Comparison of ENCODE assay signal across 8 cellular contexts in genomic region chr20:33664085-33664761, GRCh38. TPM values are rescaled to one million over a fixed set of nuclear protein-coding genes. Genes with fewer than 3 reads are reported as not detected.
DNase-seq lines count a peak whose midpoint lies in the region; ATAC-seq and TF ChIP-seq lines count a peak whose summit lies in the region.
"Had no signal": no experiment of that assay in that cellular context is flagged by ENCODE, and none has a peak within 500 bp of the region (broad histone marks: within the 10 kb centered on the region; RNA-seq: fewer than 3 reads in every experiment).

No MANE protein-coding gene starts in this region.

- POLR2A ChIA-PET in HEK293 (lab: Yijun Ruan, JAX) = interaction anchor here (1.0 to 3.2 kb wide), 13 partner anchors 8 to 263 kb away, joined by 3 to 23 read pairs (median 7); partner anchors contain the start of genes CBFA2T2, CDK5RAP1, NECAB3 and PXMP4

- CTCF ChIA-PET in HEK293 (lab: Yijun Ruan, JAX) = interaction anchor here (0.6 to 1.8 kb wide), 5 partner anchors 11 to 368 kb away, joined by 3 to 8 read pairs (median 4); no protein-coding TSS in a partner anchor

- H3K9me3 ChIP-seq in HEK293 (ENCODE audit: control insufficient read depth, insufficient read depth, low read depth, low read length) = no peaks in the 10 kb centered on the region

- H3K36me3 ChIP-seq in HEK293 (ENCODE audit: control insufficient read depth in 2 of 2, insufficient read depth in 1 of 2, low read length in 2 of 2) = peaks cover 0 to 40% of the 10 kb centered on the region in 2 experiments; a peak in 1 of 3 replicates

- H3K4me3 Mint-ChIP-seq in glutamatergic neuron (ENCODE audit: unreplicated experiment) = peak overlapping the region; percentile 85
- H3K4me3 Mint-ChIP-seq in stimulated activated memory B cell treated with anti-CD40 and anti-IgM and Interleukin-4, amounts not matched to agents 10 μg/mL and 1 μg/mL and 100 μg/mL, for 72 hours = peak overlapping the region; percentile 85

- H3K4me1 ChIP-seq in HEK293 (ENCODE audit: control insufficient read depth, insufficient read depth, low read length) = no peaks in the 10 kb centered on the region

- no peak for TF ChIP-seq POLR2A in erythroblast (IDR thresholded peaks at IDR 0.05; ENCODE audit: low read length)

- ATAC-seq in stimulated activated memory B cell treated with anti-CD40 and anti-IgM and Interleukin-4, amounts not matched to agents 10 μg/mL and 1 μg/mL and 100 μg/mL, for 72 hours = no peak

- peak overlapping the region; percentile 58 for H3K4me3 ChIP-seq in HEK293 (ENCODE audit: low read depth, low read length)

- H3K27ac ChIP-seq in HEK293 (ENCODE audit: extremely low read depth, low read depth, low read length) (peak overlapping the region; percentile 62; the same call in 1 of the 2 replicates), VCaP (peak overlapping the region; percentile 98)

- peak overlapping the region; percentile 77 for H3K27ac Mint-ChIP-seq in glutamatergic neuron (ENCODE audit: unreplicated experiment)
- H3K27ac Mint-ChIP-seq in stimulated activated memory B cell treated with anti-CD40 and anti-IgM and Interleukin-4, amounts not matched to agents 10 μg/mL and 1 μg/mL and 100 μg/mL, for 72 hours = peak overlapping the region; percentile 71

- peaks cover 20% of the 10 kb centered on the region for H3K9me3 Mint-ChIP-seq in glutamatergic neuron (ENCODE audit: unreplicated experiment)
- no peaks in the 10 kb centered on the region for H3K9me3 Mint-ChIP-seq in stimulated activated memory B cell treated with anti-CD40 and anti-IgM and Interleukin-4, amounts not matched to agents 10 μg/mL and 1 μg/mL and 100 μg/mL, for 72 hours

- H3K27me3 Mint-ChIP-seq in glutamatergic neuron (ENCODE audit: unreplicated experiment) = peaks cover 7% of the 10 kb centered on the region
- H3K27me3 Mint-ChIP-seq in stimulated activated memory B cell treated with anti-CD40 and anti-IgM and Interleukin-4, amounts not matched to agents 10 μg/mL and 1 μg/mL and 100 μg/mL, for 72 hours = no peaks in the 10 kb centered on the region

- TF ChIP-seq CTCF in HEK293 (tag by site-specific recombination; IDR thresholded peaks at IDR 0.05) (no peak), VCaP (conservative IDR thresholded peaks at IDR 0.05) (no peak), glutamatergic neuron (IDR thresholded peaks at IDR 0.05; ENCODE audit: partially characterized antibody, unreplicated experiment) (no peak)

- H3K36me3 Mint-ChIP-seq in glutamatergic neuron (ENCODE audit: unreplicated experiment) = no peaks in the 10 kb centered on the region
- peaks cover 1% of the 10 kb centered on the region for H3K36me3 Mint-ChIP-seq in stimulated activated memory B cell treated with anti-CD40 and anti-IgM and Interleukin-4, amounts not matched to agents 10 μg/mL and 1 μg/mL and 100 μg/mL, for 72 hours

- DNase-seq in glutamatergic neuron = no peak
- no peak for DNase-seq in DMS114 treated with DMSO at 0.1 percent for 48 hours (lab: John Stamatoyannopoulos, UW; ENCODE audit: unreplicated experiment)
- no peak for DNase-seq in erythroblast (lab: John Stamatoyannopoulos, UW)
- no peak for DNase-seq in NCI-H1436 (lab: John Stamatoyannopoulos, UW)

- H3K4me1 Mint-ChIP-seq in glutamatergic neuron (ENCODE audit: low read depth, unreplicated experiment) = peaks cover 22% of the 10 kb centered on the region
- H3K4me1 Mint-ChIP-seq in stimulated activated memory B cell treated with anti-CD40 and anti-IgM and Interleukin-4, amounts not matched to agents 10 μg/mL and 1 μg/mL and 100 μg/mL, for 72 hours = peaks cover 42% of the 10 kb centered on the region

TF ChIP-seq in HEK293, 187 proteins besides CTCF, POLR2A, EP300 and RAD21 (continues in another document):
- TF ChIP-seq ZNF558 (tag by site-specific recombination; IDR thresholded peaks at IDR 0.05) (no peak), MZF1 (tag by site-specific recombination; IDR thresholded peaks at IDR 0.05; ENCODE audit: borderline replicate concordance) (no peak), ZNF549 (tag by site-specific recombination; IDR thresholded peaks at IDR 0.05) (no peak), SP3 (tag by site-specific recombination; IDR thresholded peaks at IDR 0.05) (no peak), TCF7L2 (IDR thresholded peaks at IDR 0.05; ENCODE audit: borderline replicate concordance, low read depth, low read length) (no peak), ZBTB7A (tag by site-specific recombination; IDR thresholded peaks at IDR 0.05; ENCODE audit: low read depth) (0 out of 2 replicates have a peak, but pooled peaks have one; percentile 47), YY1 (tag by site-specific recombination; IDR thresholded peaks at IDR 0.05) (no peak), ZSCAN23 (tag by site-specific recombination; IDR thresholded peaks at IDR 0.05) (no peak), ZNF707 (tag by site-specific recombination; IDR thresholded peaks at IDR 0.05) (no peak), ZNF146 (tag by site-specific recombination; IDR thresholded peaks at IDR 0.05) (no peak), ZNF248 (tag by site-specific recombination; IDR thresholded peaks at IDR 0.05) (no peak), SP7 (tag by site-specific recombination; IDR thresholded peaks at IDR 0.05) (no peak), SCRT1 (tag by site-specific recombination; IDR thresholded peaks at IDR 0.05; ENCODE audit: borderline replicate concordance) (peak; percentile 88; the same call in 1 of the 2 replicates), ZNF600 (tag by site-specific recombination; IDR thresholded peaks at IDR 0.05) (no peak), ZNF785 (tag by site-specific recombination; IDR thresholded peaks at IDR 0.05) (no peak), ZNF677 (tag by site-specific recombination; IDR thresholded peaks at IDR 0.05) (peak; percentile 69), ZSCAN4 (tag by site-specific recombination; IDR thresholded peaks at IDR 0.05) (no peak), ZSCAN5A (tag by site-specific recombination; IDR thresholded peaks at IDR 0.05) (0 out of 2 replicates have a peak, but pooled peaks have one; percentile 3), PRDM1 (tag by site-specific recombination; IDR thresholded peaks at IDR 0.05) (peak; percentile 66), KLF16 (tag by site-specific recombination; IDR thresholded peaks at IDR 0.05) (no peak)
- TF ChIP-seq, protein P1, sequence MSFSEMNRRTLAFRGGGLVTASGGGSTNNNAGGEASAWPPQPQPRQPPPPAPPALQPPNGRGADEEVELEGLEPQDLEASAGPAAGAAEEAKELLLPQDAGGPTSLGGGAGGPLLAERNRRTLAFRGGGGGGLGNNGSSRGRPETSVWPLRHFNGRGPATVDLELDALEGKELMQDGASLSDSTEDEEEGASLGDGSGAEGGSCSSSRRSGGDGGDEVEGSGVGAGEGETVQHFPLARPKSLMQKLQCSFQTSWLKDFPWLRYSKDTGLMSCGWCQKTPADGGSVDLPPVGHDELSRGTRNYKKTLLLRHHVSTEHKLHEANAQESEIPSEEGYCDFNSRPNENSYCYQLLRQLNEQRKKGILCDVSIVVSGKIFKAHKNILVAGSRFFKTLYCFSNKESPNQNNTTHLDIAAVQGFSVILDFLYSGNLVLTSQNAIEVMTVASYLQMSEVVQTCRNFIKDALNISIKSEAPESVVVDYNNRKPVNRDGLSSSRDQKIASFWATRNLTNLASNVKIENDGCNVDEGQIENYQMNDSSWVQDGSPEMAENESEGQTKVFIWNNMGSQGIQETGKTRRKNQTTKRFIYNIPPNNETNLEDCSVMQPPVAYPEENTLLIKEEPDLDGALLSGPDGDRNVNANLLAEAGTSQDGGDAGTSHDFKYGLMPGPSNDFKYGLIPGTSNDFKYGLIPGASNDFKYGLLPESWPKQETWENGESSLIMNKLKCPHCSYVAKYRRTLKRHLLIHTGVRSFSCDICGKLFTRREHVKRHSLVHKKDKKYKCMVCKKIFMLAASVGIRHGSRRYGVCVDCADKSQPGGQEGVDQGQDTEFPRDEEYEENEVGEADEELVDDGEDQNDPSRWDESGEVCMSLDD (tag by site-specific recombination; IDR thresholded peaks at IDR 0.05) = no peak
- TF ChIP-seq, protein P2, sequence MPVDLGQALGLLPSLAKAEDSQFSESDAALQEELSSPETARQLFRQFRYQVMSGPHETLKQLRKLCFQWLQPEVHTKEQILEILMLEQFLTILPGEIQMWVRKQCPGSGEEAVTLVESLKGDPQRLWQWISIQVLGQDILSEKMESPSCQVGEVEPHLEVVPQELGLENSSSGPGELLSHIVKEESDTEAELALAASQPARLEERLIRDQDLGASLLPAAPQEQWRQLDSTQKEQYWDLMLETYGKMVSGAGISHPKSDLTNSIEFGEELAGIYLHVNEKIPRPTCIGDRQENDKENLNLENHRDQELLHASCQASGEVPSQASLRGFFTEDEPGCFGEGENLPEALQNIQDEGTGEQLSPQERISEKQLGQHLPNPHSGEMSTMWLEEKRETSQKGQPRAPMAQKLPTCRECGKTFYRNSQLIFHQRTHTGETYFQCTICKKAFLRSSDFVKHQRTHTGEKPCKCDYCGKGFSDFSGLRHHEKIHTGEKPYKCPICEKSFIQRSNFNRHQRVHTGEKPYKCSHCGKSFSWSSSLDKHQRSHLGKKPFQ (tag by site-specific recombination; IDR thresholded peaks at IDR 0.05) = no peak

RNA-seq across cellular contexts. Expression of gene C20orf144, which starts 2.1 kb away (rescaled TPM):
- not detected for total RNA-seq in glutamatergic neuron (ENCODE audit: unreplicated experiment)

RNA-seq across cellular contexts. Expression of gene ACTL10, which starts 2.5 kb away (rescaled TPM):
- total RNA-seq in glutamatergic neuron (ENCODE audit: unreplicated experiment) = 1.0 TPM
- total RNA-seq: RPMI7951 had no signal

RNA-seq across cellular contexts. Expression of gene NECAB3, which starts 10.0 kb away (rescaled TPM):
- total RNA-seq in glutamatergic neuron (ENCODE audit: unreplicated experiment) = 146 TPM

RNA-seq across cellular contexts. Expression of gene E2F1, which starts 22.0 kb away (rescaled TPM):
- total RNA-seq in glutamatergic neuron (ENCODE audit: unreplicated experiment) = 66.0 TPM

RNA-seq across cellular contexts. Expression of gene PXMP4, which starts 55.9 kb away (rescaled TPM):
- 9.4 TPM for total RNA-seq in glutamatergic neuron (ENCODE audit: unreplicated experiment)
